18 cellular contexts compared by ENCODE assay signal in the genomic region with DNA sequence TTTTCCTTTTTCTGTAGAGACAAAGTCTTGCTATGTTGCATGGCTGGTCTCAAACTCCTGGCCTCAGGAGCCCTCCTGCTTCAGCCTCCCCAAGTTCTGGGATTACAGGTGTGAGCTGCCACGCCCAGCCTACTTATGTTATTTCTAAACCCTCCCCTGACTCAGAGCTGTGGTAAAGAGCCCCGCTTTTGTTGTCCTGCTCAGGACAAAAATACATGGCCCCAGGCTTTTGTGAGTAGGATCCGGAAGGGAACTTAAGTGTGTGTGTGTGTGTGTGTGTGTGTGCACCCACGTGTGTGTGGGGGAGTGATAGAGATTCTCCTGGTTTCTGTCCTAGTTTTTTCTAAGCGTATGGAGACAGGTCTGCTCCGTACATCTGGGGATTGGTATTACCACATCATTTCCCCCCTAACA.
DNase-seq lines count a peak whose midpoint lies in the region; ATAC-seq, FAIRE-seq and TF ChIP-seq lines count a peak whose summit lies in the region.
"Had no signal": no experiment of that assay in that cellular context is flagged by ENCODE, and none has a peak within 500 bp of the region (broad histone marks: within the 10 kb centered on the region; RNA-seq: fewer than 3 reads in every experiment).

No MANE protein-coding gene starts in this region.

- no TSS peak for BruUV-seq in K562 (replicated peaks; lab: Mats Ljungman, UMichigan)

- TF ChIP-seq EP300 in K562 (IDR thresholded peaks at IDR 0.05; ENCODE audit: low read length) = no peak

- no peak overlapping the region for H3K4me3 Mint-ChIP-seq in activated CD4-positive, alpha-beta T cell treated with anti-CD3 and anti-CD28 coated beads, Interleukin-2, amount 10 ng/mL, durations not matched to agents 7 days and 5 days
- H3K4me3 Mint-ChIP-seq: brain had no signal

- H3K36me3 Mint-ChIP-seq in activated CD4-positive, alpha-beta T cell treated with anti-CD3 and anti-CD28 coated beads, Interleukin-2, amount 10 ng/mL, durations not matched to agents 7 days and 5 days (ENCODE audit: low read depth) = peaks cover 10% of the 10 kb centered on the region
- H3K36me3 Mint-ChIP-seq: brain had no signal

- no peaks in the 10 kb centered on the region for H3K27me3 Mint-ChIP-seq in activated CD4-positive, alpha-beta T cell treated with anti-CD3 and anti-CD28 coated beads, Interleukin-2, amount 10 ng/mL, durations not matched to agents 7 days and 5 days
- H3K27me3 Mint-ChIP-seq: brain had no signal

- no peak for TF ChIP-seq RAD21 in K562 (CRISPR knock-in tag; conservative IDR thresholded peaks at IDR 0.05 in 1 of 2, IDR thresholded peaks at IDR 0.05 in 1 of 2)

- H3K9me3 ChIP-seq in K562 (replicated peaks; ENCODE audit: control insufficient read depth, insufficient read depth, low read depth, low read length) (no peaks in the 10 kb centered on the region), neutrophil (no peaks in the 10 kb centered on the region), spleen (no peaks in the 10 kb centered on the region)
- H3K9me3 ChIP-seq: Peyer's patch, stomach had no signal

- peaks cover 10% of the 10 kb centered on the region; the same call in 1 of the 2 replicates for H4K20me1 ChIP-seq in K562 (replicated peaks; ENCODE audit: control insufficient read depth, insufficient read depth, low read length)

- no peak overlapping the region for H3K4me3 ChIP-seq in NB4 (ENCODE audit: low read depth, low read length)
- no peak overlapping the region for H3K4me3 ChIP-seq in K562
- H3K4me3 ChIP-seq in neutrophil (ENCODE audit: low read depth in 1 of 2, low read length in 1 of 2) = no peak overlapping the region
- no peak overlapping the region for H3K4me3 ChIP-seq in spleen
- H3K4me3 ChIP-seq: Peyer's patch, stomach had no signal

- no peaks in the 10 kb centered on the region for H3K27me3 ChIP-seq in K562 (ENCODE audit: control insufficient read depth in 2 of 2, insufficient read depth in 2 of 2, low read length in 2 of 2)
- H3K27me3 ChIP-seq in neutrophil = no peaks in the 10 kb centered on the region
- no peaks in the 10 kb centered on the region for H3K27me3 ChIP-seq in spleen (replicated peaks in 1 of 7)
- H3K27me3 ChIP-seq: Peyer's patch, stomach had no signal

- no peaks in the 10 kb centered on the region for H3K9me3 Mint-ChIP-seq in activated CD4-positive, alpha-beta T cell treated with anti-CD3 and anti-CD28 coated beads, Interleukin-2, amount 10 ng/mL, durations not matched to agents 7 days and 5 days

- FAIRE-seq in K562 (lab: Jason Lieb, UNC) = no peak

- H3K36me3 ChIP-seq in K562 (ENCODE audit: control insufficient read depth, insufficient read depth, low read length) (peaks cover 43% of the 10 kb centered on the region), neutrophil (peaks cover 11% of the 10 kb centered on the region), spleen (peaks cover 0 to 5% (median 0%) of the 10 kb centered on the region in 6 donors)
- H3K36me3 ChIP-seq: Peyer's patch, stomach had no signal

- H3K9ac ChIP-seq in K562 (ENCODE audit: insufficient read depth in 1 of 2, low read depth in 2 of 2, low read length in 2 of 2) = peak overlapping the region in 1 of 2 experiments; percentile 55; a peak in 3 of 4 replicates

- POLR2A ChIA-PET in activated CD4-positive, alpha-beta T cell treated with anti-CD3 and anti-CD28 coated beads, Interleukin-2, amount 10 ng/mL, durations not matched to agents 7 days and 5 days (lab: Charles Lee) = no interaction called here
- POLR2A ChIA-PET in K562 (lab: Yijun Ruan, JAX) = interaction anchor here (1.0 to 4.8 kb wide), 8 partner anchors 11 to 49 kb away, joined by 3 to 27 read pairs (median 5); no protein-coding TSS in a partner anchor

- H3K27ac ChIP-seq in K562 (ENCODE audit: extremely low read depth, low read depth, low read length) = peak overlapping the region; percentile 98
- peak overlapping the region; percentile 61 for H3K27ac ChIP-seq in neutrophil
- peak overlapping the region in 2 of 8 donors; percentile 31 to 34 for H3K27ac ChIP-seq in spleen
- H3K27ac ChIP-seq: Peyer's patch had no signal

- WGBS in K562 (ENCODE audit: insufficient coverage, low coverage, missing lambda C conversion rate) = 11% methylated on average over 6 of the region's 6 CpGs
- 37 to 57% (median 51%) methylated on average over 6 of the region's 6 CpGs for WGBS in spleen, 5 donors

- peak overlapping the region; percentile 31 for H3K27ac Mint-ChIP-seq in activated CD4-positive, alpha-beta T cell treated with anti-CD3 and anti-CD28 coated beads, Interleukin-2, amount 10 ng/mL, durations not matched to agents 7 days and 5 days

- TF ChIP-seq CTCF in NB4 (IDR thresholded peaks at IDR 0.05; ENCODE audit: low read depth, low read length) (no peak), K562 (IDR thresholded peaks at IDR 0.05 in 2 of 3, conservative IDR thresholded peaks at IDR 0.05 in 1 of 3; ENCODE audit: insufficient read depth in 2 of 3, low read depth in 1 of 3, low read length in 3 of 3) (no peak), neutrophil (IDR thresholded peaks at IDR 0.05) (no peak), spleen (IDR thresholded peaks at IDR 0.05 in 8 of 11, conservative IDR thresholded peaks at IDR 0.05 in 3 of 11) (no peak)

- ATAC-seq in K562 = peak; percentile 2; the same call in 1 of the 3 replicates

- peak overlapping the region; percentile 59 for H3K4me2 ChIP-seq in K562 (ENCODE audit: insufficient read depth, low read length)

- peaks cover 30 to 82% of the 10 kb centered on the region in 2 experiments for H3K4me1 ChIP-seq in K562 (replicated peaks in 1 of 2; ENCODE audit: control insufficient read depth in 2 of 2, insufficient read depth in 2 of 2, low read length in 2 of 2)
- H3K4me1 ChIP-seq in neutrophil (ENCODE audit: control insufficient read depth in 1 of 2, insufficient read depth in 1 of 2, low read depth in 1 of 2, low read length in 1 of 2) = peaks cover 18 to 33% of the 10 kb centered on the region in 2 experiments
- H3K4me1 ChIP-seq in spleen = peaks cover 26 to 93% (median 64%) of the 10 kb centered on the region in 6 donors
- H3K4me1 ChIP-seq: Peyer's patch had no signal

- H3K9me1 ChIP-seq in K562 (ENCODE audit: control insufficient read depth, insufficient read depth, low read length) = no peaks in the 10 kb centered on the region

- CTCF ChIA-PET in activated CD4-positive, alpha-beta T cell treated with anti-CD3 and anti-CD28 coated beads, Interleukin-2, amount 10 ng/mL, durations not matched to agents 7 days and 5 days (lab: Charles Lee) = interaction anchor here (1.2 to 1.5 kb wide), 2 partner anchors 43 to 47 kb away, joined by 3 read pairs; no protein-coding TSS in a partner anchor
- CTCF ChIA-PET in K562 (lab: Yijun Ruan, JAX; ENCODE audit: low intra/inter-chr PET ratio) = no interaction called here

- DNase-seq in activated CD4-positive, alpha-beta T cell treated with anti-CD3 and anti-CD28 coated beads, Interleukin-2, amount 10 ng/mL, durations not matched to agents 7 days and 5 days = no peak
- no peak for DNase-seq in activated CD4-positive, alpha-beta T cell treated with anti-CD3 and anti-CD28 coated beads, Interleukin-2, amount 50 U/mL, for 48 hours
- peak; percentile 65 for DNase-seq in NB4 (ENCODE audit: low read depth)
- peak in 3 of 4 experiments; percentile 25 to 65 (median 29) for DNase-seq in K562 (ENCODE audit: extremely low read depth in 1 of 4, low spot score in 3 of 4)
- no peak for DNase-seq in AG08396 (ENCODE audit: low spot score)
- DNase-seq in spleen = no peak
- no peak for DNase-seq in dedifferentiated amniotic fluid mesenchymal stem cell (ENCODE audit: extremely low spot score)
- DNase-seq: activated effector memory CD4-positive, alpha-beta T cell treated with anti-CD3 and anti-CD28 coated beads, Interleukin-2, amount 50 U/mL, for 16 hours; GOT3; IMR-90; mesenchymal stem cell; NCI-H1930; NCI-H524 treated with DMSO at 0.1 percent for 48 hours; nucleus accumbens; Peyer's patch; stomach had no signal

- peaks cover 95% of the 10 kb centered on the region for H3K79me2 ChIP-seq in K562 (ENCODE audit: control insufficient read depth, insufficient read depth, low read length)

- no peak for TF ChIP-seq POLR2A in NB4 (IDR thresholded peaks at IDR 0.05; ENCODE audit: extremely low read depth, insufficient read length)
- peak; percentile 28 for TF ChIP-seq POLR2A in K562 (conservative IDR thresholded peaks at IDR 0.05)
- TF ChIP-seq POLR2A in spleen (IDR thresholded peaks at IDR 0.05) = no peak

- intact Hi-C loops in K562 (cut with micrococcal nuclease) = loop anchor here (5.0 kb wide), 3 partner anchors 66 to 109 kb away; a partner anchor contains a TSS
- intact Hi-C loops in spleen (cut with DNase I; ENCODE audit: low total_unique reads) = no loop called here

- peaks cover 52% of the 10 kb centered on the region for H3K4me1 Mint-ChIP-seq in activated CD4-positive, alpha-beta T cell treated with anti-CD3 and anti-CD28 coated beads, Interleukin-2, amount 10 ng/mL, durations not matched to agents 7 days and 5 days

- in situ Hi-C loops in K562 (cut with MboI) = no loop called here

- no peak overlapping the region for H2AFZ ChIP-seq in K562 (ENCODE audit: low read depth, low read length)

TF ChIP-seq in K562, 482 proteins besides CTCF, POLR2A, EP300 and RAD21 (continues in another document):
- TF ChIP-seq ZNF174 (CRISPR knock-in tag; IDR thresholded peaks at IDR 0.05) (no peak), ETV1 (tag; conservative IDR thresholded peaks at IDR 0.05; ENCODE audit: low read depth) (peak; percentile 78), HMG20A (CRISPR knock-in tag; conservative IDR thresholded peaks at IDR 0.05) (no peak), PYGO2 (tag; IDR thresholded peaks at IDR 0.05) (no peak), DPF2 (IDR thresholded peaks at IDR 0.05) (peak; percentile 41), GTF2A2 (tag; IDR thresholded peaks at IDR 0.05) (no peak), RBFOX2 (IDR thresholded peaks at IDR 0.05; ENCODE audit: low read depth, low read length) (no peak), ZNF175 (CRISPR knock-in tag; IDR thresholded peaks at IDR 0.05; ENCODE audit: low read depth) (no peak), MIER1 (IDR thresholded peaks at IDR 0.05; ENCODE audit: low read depth) (no peak), SOX6 (IDR thresholded peaks at IDR 0.05) (peak; percentile 32; the same call in 1 of the 2 replicates), TCFL5 (CRISPR knock-in tag; conservative IDR thresholded peaks at IDR 0.05) (no peak), KLF1 (tag; IDR thresholded peaks at IDR 0.05) (peak; percentile 50; the same call in 1 of the 2 replicates), TAL1 (IDR thresholded peaks at IDR 0.05) (0 out of 2 replicates have a peak, but pooled peaks have one; percentile 6), RCOR1 (IDR thresholded peaks at IDR 0.05; ENCODE audit: borderline replicate concordance in 1 of 2, low read depth in 2 of 2, low read length in 2 of 2) (no peak)

Comparison
In these comparisons a context has a peak if more than half of its experiments do, and no peak if none do; other contexts are left out.
1. DNase-seq: peak in NB4 (single experiment) and K562 (3 of 4); none in activated CD4-positive, alpha-beta T cell treated with anti-CD3 and anti-CD28 coated beads, Interleukin-2, amount 10 ng/mL, durations not matched to agents 7 days and 5 days (single experiment), activated CD4-positive, alpha-beta T cell treated with anti-CD3 and anti-CD28 coated beads, Interleukin-2, amount 50 U/mL, for 48 hours (0 of 2), AG08396 (single experiment), spleen (single experiment) and dedifferentiated amniotic fluid mesenchymal stem cell (single experiment).